Comparison of ENCODE assay signal across 28 cellular contexts in the genomic region with DNA sequence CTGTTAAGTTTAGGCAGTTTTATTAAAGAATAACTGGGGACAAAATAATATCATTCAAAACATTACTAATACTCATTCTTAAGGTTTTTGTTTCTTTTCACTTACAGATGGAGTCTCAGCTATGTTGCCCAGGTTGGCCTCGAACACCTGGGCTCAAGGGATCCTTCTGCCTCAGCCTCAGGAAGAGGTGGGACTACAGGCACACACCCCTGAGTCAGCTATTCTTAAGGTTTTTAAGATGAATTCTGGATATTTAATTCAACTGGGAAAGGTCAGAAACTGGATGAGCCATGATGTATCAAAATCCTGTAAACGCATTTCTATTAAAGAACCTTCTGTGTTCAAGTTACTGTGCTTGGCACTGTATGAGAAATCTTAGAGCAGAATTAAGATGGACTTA. TPM values are rescaled to one million over a fixed set of nuclear protein-coding genes. Genes with fewer than 3 reads are reported as not detected.
DNase-seq lines count a peak whose midpoint lies in the region; FAIRE-seq and TF ChIP-seq lines count a peak whose summit lies in the region.
"Had no signal": no experiment of that assay in that cellular context is flagged by ENCODE, and none has a peak within 500 bp of the region (broad histone marks: within the 10 kb centered on the region; RNA-seq: fewer than 3 reads in every experiment).

No MANE protein-coding gene starts in this region.

- CTCF ChIA-PET in RWPE1 (lab: Yijun Ruan, JAX) (interaction anchor here (1.0 to 2.1 kb wide), 3 partner anchors 11 to 115 kb away, joined by 4 to 7 read pairs (median 6); no protein-coding TSS in a partner anchor), H1 (lab: Charles Lee; ENCODE audit: partially characterized antibody) (interaction anchor here (0.6 to 4.3 kb wide), 3 partner anchors 11 to 273 kb away, joined by 3 to 20 read pairs (median 3); no protein-coding TSS in a partner anchor)

- H3K4me1 ChIP-seq in H1 (replicated peaks in 1 of 4; ENCODE audit: control insufficient read depth in 3 of 4, insufficient read depth in 4 of 4, low read length in 3 of 4) (peaks cover 1 to 5% (median 2%) of the 10 kb centered on the region in 4 experiments; a peak in 5 of 7 replicates), osteoblast (ENCODE audit: insufficient read depth, low read length) (peaks cover 26% of the 10 kb centered on the region), vagina (peaks cover 55% of the 10 kb centered on the region)

- DNase-seq in RWPE1 (ENCODE audit: low spot score) (no peak), H1 (ENCODE audit: low read depth in 1 of 2, low spot score in 2 of 2) (no peak), osteoblast (ENCODE audit: insufficient read length, low spot score, missing footprints) (no peak), vagina (ENCODE audit: extremely low spot score in 2 of 2) (no peak), GM13976 (ENCODE audit: low spot score) (no peak), hippocampal formation (lab: John Stamatoyannopoulos, UW) (no peak), endothelial cell (ENCODE audit: low spot score) (no peak)
- DNase-seq: activated CD4-positive, alpha-beta T cell treated with anti-CD3 and anti-CD28 coated beads, Interleukin-2, amount 10 ng/mL, durations not matched to agents 7 days and 5 days; activated naive CD4-positive, alpha-beta T cell treated with anti-CD3 and anti-CD28 coated beads, Interleukin-2, amount 10 ng/mL, durations not matched to agents 7 days and 5 days; anterior cingulate cortex; NCI-H1092 treated with DMSO at 0.1 percent for 48 hours; NCI-H2029; NCI-H2227 treated with DMSO at 0.1 percent for 48 hours; NCI-H748 treated with DMSO at 0.1 percent for 48 hours; nephron progenitor cell; SK-N-SH; uterus; WERI-Rb-1 had no signal

- H3K36me3 ChIP-seq in H1 (ENCODE audit: control insufficient read depth in 2 of 4, insufficient read depth in 4 of 4, low read length in 3 of 4) (peaks cover 0 to 3% (median 0%) of the 10 kb centered on the region in 4 experiments; a peak in 2 of 8 replicates), osteoblast (ENCODE audit: insufficient read depth, low read length) (peaks cover 15% of the 10 kb centered on the region), vagina (peaks cover 0 to 17% of the 10 kb centered on the region in 2 donors)
- H3K36me3 ChIP-seq: uterus had no signal

- H4K8ac ChIP-seq in H1 (ENCODE audit: extremely low read depth, insufficient read depth, low read length) = no peak overlapping the region

- no peak overlapping the region for H3K9ac ChIP-seq in H1 (replicated peaks in 1 of 4; ENCODE audit: extremely low read depth in 1 of 4, low read depth in 3 of 4, low read length in 3 of 4)
- H3K9ac ChIP-seq: parathyroid adenoma, SK-N-SH had no signal

- no peaks in the 10 kb centered on the region for H3K9me3 Mint-ChIP-seq in endothelial cell (ENCODE audit: unreplicated experiment)
- H3K9me3 Mint-ChIP-seq: activated CD4-positive, alpha-beta T cell treated with anti-CD3 and anti-CD28 coated beads, Interleukin-2, amount 10 ng/mL, durations not matched to agents 7 days and 5 days; activated naive CD4-positive, alpha-beta T cell treated with anti-CD3 and anti-CD28 coated beads, Interleukin-2, amount 10 ng/mL, durations not matched to agents 7 days and 5 days; central memory CD8-positive, alpha-beta T cell; nephron progenitor cell had no signal

- in situ Hi-C loops in GM13976 (cut with MboI; ENCODE audit: low sequenced_read_pairs, unreplicated experiment) = no loop called here

- no peak overlapping the region for H2AFZ ChIP-seq in H1 (ENCODE audit: low read length)
- H2AFZ ChIP-seq in osteoblast (ENCODE audit: low read length) = no peak overlapping the region
- H2AFZ ChIP-seq: parathyroid adenoma had no signal

- peaks cover 0 to 2% (median 0%) of the 10 kb centered on the region in 4 experiments; a peak in 1 of 7 replicates for H3K27me3 ChIP-seq in H1 (replicated peaks in 1 of 4; ENCODE audit: control insufficient read depth in 3 of 4, extremely low read depth in 1 of 4, insufficient read depth in 3 of 4, low read length in 3 of 4)
- H3K27me3 ChIP-seq in osteoblast (ENCODE audit: insufficient read depth, low read length) = no peaks in the 10 kb centered on the region
- H3K27me3 ChIP-seq in vagina = no peaks in the 10 kb centered on the region
- H3K27me3 ChIP-seq: uterus had no signal

- H3K4me3 Mint-ChIP-seq in endothelial cell (ENCODE audit: unreplicated experiment) = no peak overlapping the region
- H3K4me3 Mint-ChIP-seq: activated CD4-positive, alpha-beta T cell treated with anti-CD3 and anti-CD28 coated beads, Interleukin-2, amount 10 ng/mL, durations not matched to agents 7 days and 5 days; activated naive CD4-positive, alpha-beta T cell treated with anti-CD3 and anti-CD28 coated beads, Interleukin-2, amount 10 ng/mL, durations not matched to agents 7 days and 5 days; central memory CD8-positive, alpha-beta T cell; nephron progenitor cell had no signal

- peaks cover 2% of the 10 kb centered on the region for H3K27me3 Mint-ChIP-seq in endothelial cell (ENCODE audit: unreplicated experiment)
- H3K27me3 Mint-ChIP-seq: activated CD4-positive, alpha-beta T cell treated with anti-CD3 and anti-CD28 coated beads, Interleukin-2, amount 10 ng/mL, durations not matched to agents 7 days and 5 days; central memory CD8-positive, alpha-beta T cell had no signal

- no peak overlapping the region for H3K4me3 ChIP-seq in H1 (ENCODE audit: extremely low read depth in 1 of 4, insufficient read depth in 2 of 4, low read depth in 3 of 4, low read length in 4 of 4)
- H3K4me3 ChIP-seq in osteoblast (ENCODE audit: insufficient read depth, low read length) = peak overlapping the region; percentile 7
- H3K4me3 ChIP-seq in vagina = no peak overlapping the region
- H3K4me3 ChIP-seq: GM12878, uterus had no signal

- no peaks in the 10 kb centered on the region; the same call in 1 of the 2 replicates for H3K79me1 ChIP-seq in H1 (ENCODE audit: low read depth, low read length)

- TF ChIP-seq CTCF in RWPE1 (conservative IDR thresholded peaks at IDR 0.05; ENCODE audit: low read depth) (no peak), H1 (IDR thresholded peaks at IDR 0.05; ENCODE audit: control extremely low read depth in 1 of 3, insufficient read depth in 1 of 3, low read depth in 1 of 3, low read length in 3 of 3) (no peak), osteoblast (IDR thresholded peaks at IDR 0.05; ENCODE audit: extremely low read depth, low read depth, low read length) (no peak), vagina (IDR thresholded peaks at IDR 0.05) (no peak), GM13976 (IDR thresholded peaks at IDR 0.05; ENCODE audit: borderline replicate concordance, control extremely low read depth, extremely low read depth, insufficient read depth, missing control alignments) (no peak), endothelial cell (IDR thresholded peaks at IDR 0.05; ENCODE audit: unreplicated experiment) (no peak)

- no peak overlapping the region for H2BK20ac ChIP-seq in H1 (ENCODE audit: low read length)

- H3K56ac ChIP-seq in H1 (replicated peaks; ENCODE audit: insufficient read length, low read depth, low read length) = no peak overlapping the region

- 83% methylated on average over 2 of the region's 2 CpGs; no CpG with 5 or more reads in 1 of the 2 experiments for WGBS in H1 (ENCODE audit: extremely low coverage in 1 of 2, insufficient coverage in 1 of 2, insufficient read length in 1 of 2, insufficient replicate concordance in 2 of 2, low coverage in 1 of 2, low lambda C conversion rate in 2 of 2, missing lambda C conversion rate in 1 of 2), 2 experiments

- TF ChIP-seq RAD21 in H1 (IDR thresholded peaks at IDR 0.05 in 1 of 2, conservative IDR thresholded peaks at IDR 0.05 in 1 of 2; ENCODE audit: low read depth in 2 of 2, low read length in 2 of 2) = no peak

- H3K18ac ChIP-seq in H1 (ENCODE audit: extremely low read depth, low read length) = no peak overlapping the region

- no peak overlapping the region for H3K4me2 ChIP-seq in H1 (ENCODE audit: insufficient read depth in 1 of 2, low read depth in 2 of 2, low read length in 2 of 2)
- H3K4me2 ChIP-seq in osteoblast (ENCODE audit: insufficient read depth, low read length) = peak overlapping the region; percentile 98
- H3K4me2 ChIP-seq: SK-N-SH had no signal

- H3K79me2 ChIP-seq in H1 (ENCODE audit: control insufficient read depth in 1 of 2, insufficient read depth in 2 of 2, low read length in 2 of 2) (peaks cover 2 to 57% of the 10 kb centered on the region in 2 experiments), osteoblast (ENCODE audit: insufficient read depth, low read length) (peaks cover 80% of the 10 kb centered on the region)

- H3K9me3 ChIP-seq in H1 (ENCODE audit: insufficient read depth in 2 of 2, low read depth in 1 of 2, low read length in 1 of 2) = no peaks in the 10 kb centered on the region
- H3K9me3 ChIP-seq in osteoblast (ENCODE audit: low read depth, low read length) = no peaks in the 10 kb centered on the region
- no peaks in the 10 kb centered on the region for H3K9me3 ChIP-seq in vagina
- H3K9me3 ChIP-seq: SK-N-SH, uterus had no signal

- H3K23me2 ChIP-seq in H1 (ENCODE audit: low read depth, low read length) = peaks cover 7% of the 10 kb centered on the region; the same call in 1 of the 2 replicates

- TF ChIP-seq POLR2A in H1 (IDR thresholded peaks at IDR 0.05; ENCODE audit: control extremely low read depth in 1 of 2, low read depth in 2 of 2, low read length in 2 of 2) (no peak), vagina (IDR thresholded peaks at IDR 0.05) (no peak)

- H3K27ac ChIP-seq in RWPE1 (peak overlapping the region; percentile 63), H1 (ENCODE audit: low read depth, low read length) (no peak overlapping the region), osteoblast (ENCODE audit: low read depth, low read length) (peak overlapping the region; percentile 55), vagina (peak overlapping the region; percentile 9)
- H3K27ac ChIP-seq: epithelial cell of prostate, parathyroid adenoma, WERI-Rb-1 had no signal

- H4K91ac ChIP-seq in H1 (replicated peaks; ENCODE audit: insufficient read length, low read length) = no peak overlapping the region

- peaks cover 0 to 5% of the 10 kb centered on the region in 2 experiments for H4K20me1 ChIP-seq in H1 (replicated peaks in 1 of 2; ENCODE audit: control insufficient read depth in 1 of 2, insufficient read depth in 2 of 2, low read length in 2 of 2)
- peaks cover 63% of the 10 kb centered on the region for H4K20me1 ChIP-seq in osteoblast (ENCODE audit: insufficient read depth, low read length)

- H2BK5ac ChIP-seq in H1 (ENCODE audit: low read depth, low read length) = no peak overlapping the region

- no peak overlapping the region for H2AK5ac ChIP-seq in H1 (ENCODE audit: low read depth, low read length)

- no peak for TF ChIP-seq EP300 in H1 (IDR thresholded peaks at IDR 0.05; ENCODE audit: borderline replicate concordance in 1 of 2, low read depth in 2 of 2, low read length in 2 of 2)

- H3K4me1 Mint-ChIP-seq in endothelial cell (ENCODE audit: unreplicated experiment) = peaks cover 6% of the 10 kb centered on the region

- POLR2A ChIA-PET in RWPE1 (lab: Yijun Ruan, JAX; ENCODE audit: low non-redundant PET) = no interaction called here
- POLR2A ChIA-PET in H1 (lab: Charles Lee; ENCODE audit: partially characterized antibody) = interaction anchor here (0.8 to 2.2 kb wide), 6 partner anchors 9 to 109 kb away, joined by 3 to 7 read pairs (median 4); a partner anchor contains a TSS

- FAIRE-seq in H1 (lab: Jason Lieb, UNC) = no peak
- FAIRE-seq: D721Med, frontal cortex, GM12878 had no signal

- H3K23ac ChIP-seq in H1 (ENCODE audit: insufficient read length) = no peak overlapping the region

- H4K5ac ChIP-seq in H1 (ENCODE audit: insufficient read length, low read depth, low read length) = no peak overlapping the region

- no peak overlapping the region for H2BK15ac ChIP-seq in H1 (ENCODE audit: low read length)

- H2BK120ac ChIP-seq in H1 (replicated peaks; ENCODE audit: low read depth, low read length) = no peak overlapping the region

- H3K27ac Mint-ChIP-seq in endothelial cell (ENCODE audit: unreplicated experiment) = no peak overlapping the region
- H3K27ac Mint-ChIP-seq: activated CD4-positive, alpha-beta T cell treated with anti-CD3 and anti-CD28 coated beads, Interleukin-2, amount 10 ng/mL, durations not matched to agents 7 days and 5 days; activated naive CD4-positive, alpha-beta T cell treated with anti-CD3 and anti-CD28 coated beads, Interleukin-2, amount 10 ng/mL, durations not matched to agents 7 days and 5 days; nephron progenitor cell had no signal

- H3K36me3 Mint-ChIP-seq in endothelial cell (ENCODE audit: low read depth, unreplicated experiment) = no peaks in the 10 kb centered on the region

- H3K14ac ChIP-seq in H1 (ENCODE audit: insufficient read length) = no peak overlapping the region

- no peak overlapping the region for H2BK12ac ChIP-seq in H1 (ENCODE audit: low read depth, low read length)

- H3K4ac ChIP-seq in H1 (replicated peaks; ENCODE audit: insufficient read length, low read depth, low read length) = no peak overlapping the region

- intact Hi-C loops in vagina (cut with DNase I) = no loop called here

RNA-seq across cellular contexts. Expression of a gene that starts 3.5 kb away (rescaled TPM):
- 121 TPM in 2 replicates for total RNA-seq in H1 (2021; fragmentation: NEBNext Ultra II Directional; extraction: Animal tissue kit (Norgen Biotek cat#: 25700))
- polyA plus RNA-seq in H1 (2011; rRNA removed) = 40.3 and 67.8 TPM in 2 replicates
- polyA plus RNA-seq in H1 (2011; cell fraction: cytosol; rRNA removed) = 78.9 TPM
- polyA plus RNA-seq in H1 (2011; cell fraction: nucleus; rRNA removed) = 33.9 TPM
- polyA plus RNA-seq in H1 (2012, experiment 1 of 2) = 69.7 to 96.8 TPM (median 81.5 TPM) in 4 replicates
- 10.6 TPM for polyA plus RNA-seq in H1 (2012, experiment 2 of 2)
- 57.5 TPM for polyA plus RNA-seq in H1 (2013, experiment 1 of 2)
- polyA plus RNA-seq in H1 (2013, experiment 2 of 2) = 54.5 TPM
- polyA minus RNA-seq in H1 (2011; rRNA and poly(A)+ RNA removed) = 65.2 and 99.5 TPM in 2 replicates
- polyA minus RNA-seq in H1 (2011; cell fraction: cytosol; rRNA and poly(A)+ RNA removed) = 42.3 TPM
- 33.1 TPM for polyA minus RNA-seq in H1 (2011; cell fraction: nucleus; rRNA and poly(A)+ RNA removed)
- 202 and 227 TPM in 2 replicates for total RNA-seq in osteoblast
- total RNA-seq in vagina = 83.2 TPM
- 36.6 TPM for total RNA-seq in endothelial cell (ENCODE audit: unreplicated experiment)

RNA-seq across cellular contexts. Expression of a gene that starts 34.6 kb away (rescaled TPM):
- total RNA-seq in H1 (2021; fragmentation: NEBNext Ultra II Directional; extraction: Animal tissue kit (Norgen Biotek cat#: 25700)) = 33.9 and 34.9 TPM in 2 replicates
- polyA plus RNA-seq in H1 (2011; rRNA removed) = 11.5 and 12.7 TPM in 2 replicates
- polyA plus RNA-seq in H1 (2011; cell fraction: cytosol; rRNA removed) = 17.0 TPM
- 9.4 TPM for polyA plus RNA-seq in H1 (2011; cell fraction: nucleus; rRNA removed)
- polyA plus RNA-seq in H1 (2012, experiment 1 of 2) = 17.0 to 28.5 TPM (median 22.6 TPM) in 4 replicates
- 25.6 TPM for polyA plus RNA-seq in H1 (2012, experiment 2 of 2)
- 22.8 TPM for polyA plus RNA-seq in H1 (2013, experiment 1 of 2)
- 23.9 TPM for polyA plus RNA-seq in H1 (2013, experiment 2 of 2)
- polyA minus RNA-seq in H1 (2011; rRNA and poly(A)+ RNA removed) = 18.1 and 19.2 TPM in 2 replicates
- polyA minus RNA-seq in H1 (2011; cell fraction: cytosol; rRNA and poly(A)+ RNA removed) = 29.8 TPM
- 15.2 TPM for polyA minus RNA-seq in H1 (2011; cell fraction: nucleus; rRNA and poly(A)+ RNA removed)
- not detected in 2 replicates for total RNA-seq in osteoblast
- 0.98 TPM for total RNA-seq in vagina
- 0.77 TPM for total RNA-seq in endothelial cell (ENCODE audit: unreplicated experiment)
- total RNA-seq: activated CD4-positive, alpha-beta T cell treated with anti-CD3 and anti-CD28 coated beads, Interleukin-2, amount 10 ng/mL, durations not matched to agents 7 days and 5 days; Daoy; GM12878; mononuclear cell; sciatic nerve; T-helper 2 cell treated with Interferon-gamma antibody and Interleukin-4, amounts not matched to agents 100 ng/mL and 5 ng/mL, for 36 hours; uterus had no signal
- polyA plus RNA-seq: GM12878, SK-N-SH had no signal

RNA-seq across cellular contexts. Expression of a gene that starts 46.4 kb away (rescaled TPM):
- 26.0 and 27.5 TPM in 2 replicates for total RNA-seq in H1 (2021; fragmentation: NEBNext Ultra II Directional; extraction: Animal tissue kit (Norgen Biotek cat#: 25700))
- polyA plus RNA-seq in H1 (2011; rRNA removed) = 45.0 and 50.5 TPM in 2 replicates
- polyA plus RNA-seq in H1 (2011; cell fraction: cytosol; rRNA removed) = 39.2 TPM
- polyA plus RNA-seq in H1 (2011; cell fraction: nucleus; rRNA removed) = 40.4 TPM
- polyA plus RNA-seq in H1 (2012, experiment 1 of 2) = 20.9 to 42.0 TPM (median 37.2 TPM) in 4 replicates
- polyA plus RNA-seq in H1 (2012, experiment 2 of 2) = 36.6 TPM
- polyA plus RNA-seq in H1 (2013, experiment 1 of 2) = 18.9 TPM
- polyA plus RNA-seq in H1 (2013, experiment 2 of 2) = 18.9 TPM
- 19.6 and 21.2 TPM in 2 replicates for polyA minus RNA-seq in H1 (2011; rRNA and poly(A)+ RNA removed)
- polyA minus RNA-seq in H1 (2011; cell fraction: cytosol; rRNA and poly(A)+ RNA removed) = 10.4 TPM
- 24.9 TPM for polyA minus RNA-seq in H1 (2011; cell fraction: nucleus; rRNA and poly(A)+ RNA removed)
- total RNA-seq in osteoblast (11.5 and 17.7 TPM in 2 replicates), vagina (20.1 TPM), endothelial cell (ENCODE audit: unreplicated experiment) (4.2 TPM)

Comparison
In these comparisons a context has a peak if more than half of its experiments do, and no peak if none do; other contexts are left out.
1. RNA of a gene that starts 34.6 kb away (total RNA-seq): 33.9 to 34.9 TPM in H1; 0.98 TPM in vagina (single experiment), 0.77 TPM in endothelial cell (single experiment) and not detected in osteoblast; every median in the first group is over 10 times any median in the second.